ENCODE assay signal across 1 cellular context in genomic region chr1:153353226-153353947, GRCh38.
TF ChIP-seq lines count a peak whose summit lies in the region.

No MANE protein-coding gene starts in this region.

TF ChIP-seq in K562, 482 proteins besides CTCF, POLR2A, EP300 and RAD21:
- TF ChIP-seq HNRNPK (IDR thresholded peaks at IDR 0.05; ENCODE audit: low read depth, low read length, poor library complexity, severe bottlenecking) (no peak), ZNF449 (CRISPR knock-in tag; IDR thresholded peaks at IDR 0.05) (no peak), FOXJ3 (CRISPR knock-in tag; IDR thresholded peaks at IDR 0.05) (no peak), NRF1 (conservative IDR thresholded peaks at IDR 0.05 in 1 of 2, IDR thresholded peaks at IDR 0.05 in 1 of 2) (peak in 1 of 2 experiments; percentile 40; a peak in 2 of 4 replicates), RB1 (IDR thresholded peaks at IDR 0.05; ENCODE audit: low read depth) (0 out of 2 replicates have a peak, but pooled peaks have one; percentile 22), SMC3 (conservative IDR thresholded peaks at IDR 0.05; ENCODE audit: insufficient read depth, low read depth, low read length) (peak; percentile 42; the same call in 1 of the 2 replicates), TEAD4 (IDR thresholded peaks at IDR 0.05; ENCODE audit: low read length) (no peak), TEAD4 (CRISPR knock-in tag; IDR thresholded peaks at IDR 0.05; ENCODE audit: borderline replicate concordance) (no peak)
TF ChIP-seq in K562: peak in this region for 3.
